8 cellular contexts compared by ENCODE assay signal in genomic region chr9:16266648-16267276, GRCh38.
A peak's percentile ranks its signal among the peaks of the same experiment; 100 is the strongest.
DNase-seq lines count a peak whose midpoint lies in the region; ATAC-seq and TF ChIP-seq lines count a peak whose summit lies in the region.

No MANE protein-coding gene starts in this region.

- peak overlapping the region; percentile 87 to 93 (median 93) for H3K27ac ChIP-seq in right lobe of liver

- intact Hi-C loops in right lobe of liver (cut with DNase I), result no loop called here

- in situ Hi-C loops in astrocyte of the cerebellum (cut with HindIII; ENCODE audit: low sequenced_read_pairs), result no loop called here

- no peaks in the 10 kb centered on the region for H3K9me3 ChIP-seq in right lobe of liver

- ATAC-seq in right lobe of liver, result peak; percentile 12 to 30 (median 22)
- ATAC-seq in GM21576 (IDR thresholded peaks at IDR 0.05; ENCODE audit: unreplicated experiment), result no peak
- no peak for ATAC-seq in GM18909 (IDR thresholded peaks at IDR 0.05; ENCODE audit: poor library complexity, unreplicated experiment)

- TF ChIP-seq POLR2A in right lobe of liver (IDR thresholded peaks at IDR 0.05), result no peak

- TF ChIP-seq CTCF in AG09319 (IDR thresholded peaks at IDR 0.05; ENCODE audit: low read depth, low read length), result peak; percentile 56
- peak; percentile 54 for TF ChIP-seq CTCF in astrocyte of the cerebellum (IDR thresholded peaks at IDR 0.05; ENCODE audit: low read depth, low read length, missing control alignments)
- peak; percentile 43 to 65 (median 53) for TF ChIP-seq CTCF in right lobe of liver (IDR thresholded peaks at IDR 0.05)

- DNase-seq in AG09319 (ENCODE audit: extremely low read depth, low read depth) (no peak), H7 (peak; percentile 75), astrocyte of the cerebellum (ENCODE audit: low read depth) (no peak), right lobe of liver (no peak), HK-2 (ENCODE audit: unreplicated experiment) (no peak)
- DNase-seq in central memory CD4-positive, alpha-beta T cell, result no peak

- H3K36me3 ChIP-seq in H7 (replicated peaks; ENCODE audit: control insufficient read depth, insufficient read depth, low read length) (no peaks in the 10 kb centered on the region), right lobe of liver (no peaks in the 10 kb centered on the region)

- H3K4me3 ChIP-seq in H7 (ENCODE audit: insufficient read depth, low read depth, low read length) (no peak overlapping the region), astrocyte of the cerebellum (ENCODE audit: low read depth, low read length) (no peak overlapping the region), right lobe of liver (peak overlapping the region in 2 of 3 donors; percentile 41 to 55)

- H3K27me3 ChIP-seq in H7 (ENCODE audit: control insufficient read depth, insufficient read depth, low read length), result no peaks in the 10 kb centered on the region
- H3K27me3 ChIP-seq in right lobe of liver, result no peaks in the 10 kb centered on the region

- peaks cover 0 to 7% (median 2%) of the 10 kb centered on the region in 4 donors for H3K4me1 ChIP-seq in right lobe of liver

- 66% methylated on average over 9 of the region's 9 CpGs for whole genome bisulfite sequencing in right lobe of liver (ENCODE audit: insufficient coverage, low coverage, low lambda C conversion rate, missing lambda C conversion rate)

Comparison
In these comparisons a context has a peak if more than half of its experiments do, and no peak if none do; other contexts are left out.
1. H3K4me3 ChIP-seq: peak in right lobe of liver (2 of 3); none in H7 (single experiment) and astrocyte of the cerebellum (single experiment).
2. ATAC-seq: peak in right lobe of liver (4 of 4); none in GM21576 (single experiment) and GM18909 (single experiment).
3. Peak in every context shown above with its lines, with median percentiles within 50 percentile points of each other: CTCF ChIP-seq.